16 cellular contexts compared by ENCODE assay signal in genomic region chr1:182340233-182341058, GRCh38. TPM values are rescaled to one million over a fixed set of nuclear protein-coding genes. Genes with fewer than 3 reads are reported as not detected.
DNase-seq lines count a peak whose midpoint lies in the region; ATAC-seq and TF ChIP-seq lines count a peak whose summit lies in the region.
"Had no signal": no experiment of that assay in that cellular context is flagged by ENCODE, and none has a peak within 500 bp of the region (broad histone marks: within the 10 kb centered on the region; RNA-seq: fewer than 3 reads in every experiment).

No MANE protein-coding gene starts in this region.

- TF ChIP-seq CTCF in heart right ventricle (IDR thresholded peaks at IDR 0.05), result no peak
- no peak for TF ChIP-seq CTCF in CD8-positive, alpha-beta T cell (IDR thresholded peaks at IDR 0.05)
- TF ChIP-seq CTCF in colonic mucosa (IDR thresholded peaks at IDR 0.05), result no peak
- no peak for TF ChIP-seq CTCF in foreskin keratinocyte (conservative IDR thresholded peaks at IDR 0.05)

- peaks cover 6% of the 10 kb centered on the region for H3K4me1 Mint-ChIP-seq in stimulated activated memory B cell treated with anti-CD40 and anti-IgM and Interleukin-4, amounts not matched to agents 10 μg/mL and 1 μg/mL and 100 μg/mL, for 72 hours
- H3K4me1 Mint-ChIP-seq in CD8-positive, alpha-beta T cell (ENCODE audit: low read depth), result no peaks in the 10 kb centered on the region
- H3K4me1 Mint-ChIP-seq: stimulated activated naive CD8-positive, alpha-beta T cell treated with anti-CD3 and anti-CD28 coated beads, Interleukin-15, amount 100 ng/mL, for 72 hours had no signal

- intact Hi-C loops in heart right ventricle (cut with DNase I) (no loop called here), colonic mucosa (cut with DNase I) (no loop called here)
- intact Hi-C loops in CD8-positive, alpha-beta T cell (cut with DNase I, micrococcal nuclease), result no loop called here

- POLR2A ChIA-PET in CD8-positive, alpha-beta T cell (lab: Charles Lee), result no interaction called here

- H3K27me3 Mint-ChIP-seq in stimulated activated memory B cell treated with anti-CD40 and anti-IgM and Interleukin-4, amounts not matched to agents 10 μg/mL and 1 μg/mL and 100 μg/mL, for 72 hours, result peaks cover 26% of the 10 kb centered on the region
- no peaks in the 10 kb centered on the region for H3K27me3 Mint-ChIP-seq in CD8-positive, alpha-beta T cell (ENCODE audit: low read depth)

- CTCF ChIA-PET in CD8-positive, alpha-beta T cell (lab: Charles Lee), result interaction anchor here (1.2 to 1.3 kb wide), 2 partner anchors 12 to 156 kb away, joined by 3 read pairs; no protein-coding TSS in a partner anchor

- H3K9me3 ChIP-seq in heart right ventricle (no peaks in the 10 kb centered on the region), colonic mucosa (no peaks in the 10 kb centered on the region)
- no peaks in the 10 kb centered on the region for H3K9me3 ChIP-seq in CD8-positive, alpha-beta T cell (ENCODE audit: low read length)

- no peak overlapping the region for H3K9ac ChIP-seq in colonic mucosa (ENCODE audit: low read depth in 2 of 2, low read length in 2 of 2)

- H3K9me3 Mint-ChIP-seq in stimulated activated memory B cell treated with anti-CD40 and anti-IgM and Interleukin-4, amounts not matched to agents 10 μg/mL and 1 μg/mL and 100 μg/mL, for 72 hours, result no peaks in the 10 kb centered on the region
- H3K9me3 Mint-ChIP-seq in CD8-positive, alpha-beta T cell, result no peaks in the 10 kb centered on the region
- H3K9me3 Mint-ChIP-seq: stimulated activated naive CD8-positive, alpha-beta T cell treated with anti-CD3 and anti-CD28 coated beads, Interleukin-15, amount 100 ng/mL, for 72 hours; T-helper 1 cell treated with Interleukin-12 subunit alpha and Interleukin-12 subunit beta and Interleukin-4 antibody, amounts not matched to agents 30 μg/mL and 1 μg/mL, for 36 hours had no signal

- peaks cover 3 to 15% (median 9%) of the 10 kb centered on the region in 9 donors for H3K4me1 ChIP-seq in heart right ventricle
- no peaks in the 10 kb centered on the region for H3K4me1 ChIP-seq in CD8-positive, alpha-beta T cell (ENCODE audit: insufficient read depth, low read length)
- H3K4me1 ChIP-seq in colonic mucosa, result no peaks in the 10 kb centered on the region
- no peaks in the 10 kb centered on the region for H3K4me1 ChIP-seq in foreskin keratinocyte

- H3K4me3 Mint-ChIP-seq in stimulated activated memory B cell treated with anti-CD40 and anti-IgM and Interleukin-4, amounts not matched to agents 10 μg/mL and 1 μg/mL and 100 μg/mL, for 72 hours, result no peak overlapping the region
- no peak overlapping the region for H3K4me3 Mint-ChIP-seq in CD8-positive, alpha-beta T cell
- H3K4me3 Mint-ChIP-seq: stimulated activated naive CD8-positive, alpha-beta T cell treated with anti-CD3 and anti-CD28 coated beads, Interleukin-15, amount 100 ng/mL, for 72 hours; T-helper 1 cell treated with Interleukin-12 subunit alpha and Interleukin-12 subunit beta and Interleukin-4 antibody, amounts not matched to agents 30 μg/mL and 1 μg/mL, for 36 hours had no signal

- no peak overlapping the region for H3K27ac Mint-ChIP-seq in stimulated activated memory B cell treated with anti-CD40 and anti-IgM and Interleukin-4, amounts not matched to agents 10 μg/mL and 1 μg/mL and 100 μg/mL, for 72 hours
- H3K27ac Mint-ChIP-seq in CD8-positive, alpha-beta T cell, result no peak overlapping the region
- H3K27ac Mint-ChIP-seq: T-helper 1 cell treated with Interleukin-12 subunit alpha and Interleukin-12 subunit beta and Interleukin-4 antibody, amounts not matched to agents 30 μg/mL and 1 μg/mL, for 36 hours had no signal

- WGBS in heart right ventricle, 2 donors, result 84 to 85% methylated on average over 10 of the region's 10 CpGs

- H3K4me3 ChIP-seq in heart right ventricle (no peak overlapping the region), colonic mucosa (no peak overlapping the region)
- no peak overlapping the region for H3K4me3 ChIP-seq in CD8-positive, alpha-beta T cell (ENCODE audit: low read depth, low read length)

- no peaks in the 10 kb centered on the region for H3K36me3 Mint-ChIP-seq in stimulated activated memory B cell treated with anti-CD40 and anti-IgM and Interleukin-4, amounts not matched to agents 10 μg/mL and 1 μg/mL and 100 μg/mL, for 72 hours
- H3K36me3 Mint-ChIP-seq in CD8-positive, alpha-beta T cell, result no peaks in the 10 kb centered on the region

- H3K27me3 ChIP-seq in heart right ventricle, result no peaks in the 10 kb centered on the region
- H3K27me3 ChIP-seq in CD8-positive, alpha-beta T cell (ENCODE audit: insufficient read depth, low read length), result no peaks in the 10 kb centered on the region
- H3K27me3 ChIP-seq in colonic mucosa, result no peaks in the 10 kb centered on the region
- peaks cover 3% of the 10 kb centered on the region for H3K27me3 ChIP-seq in foreskin keratinocyte

- ATAC-seq in heart right ventricle (peak in 5 of 8 donors; percentile 26 to 61 (median 35)), foreskin keratinocyte (no peak)
- peak; percentile 37 for ATAC-seq in stimulated activated memory B cell treated with anti-CD40 and anti-IgM and Interleukin-4, amounts not matched to agents 10 μg/mL and 1 μg/mL and 100 μg/mL, for 72 hours
- ATAC-seq in CD8-positive, alpha-beta T cell, result no peak
- ATAC-seq: Panc1; stimulated activated naive CD8-positive, alpha-beta T cell treated with anti-CD3 and anti-CD28 coated beads, Interleukin-15, amount 100 ng/mL, for 72 hours had no signal

- DNase-seq in ELR (ENCODE audit: low read depth) (peak; percentile 72), T1000 (lab: John Stamatoyannopoulos, UW) (peak; percentile 74), heart right ventricle (peak in 1 of 2 donors; percentile 18), ecto neural progenitor cell (ENCODE audit: low spot score) (no peak), colonic mucosa (no peak), foreskin keratinocyte (no peak)
- no peak for DNase-seq in CD8-positive, alpha-beta T cell
- DNase-seq: activated CD4-positive, alpha-beta T cell treated with anti-CD3 and anti-CD28 coated beads, Interleukin-2, amount 50 U/mL, for 4 hours; Calu3; midbrain; MV-4-11; NCI-H226; stimulated activated naive CD8-positive, alpha-beta T cell treated with anti-CD3 and anti-CD28 coated beads, Interleukin-15, amount 100 ng/mL, for 72 hours had no signal

- H3K27ac ChIP-seq in heart right ventricle (no peak overlapping the region), colonic mucosa (no peak overlapping the region), foreskin keratinocyte (no peak overlapping the region)
- no peak overlapping the region for H3K27ac ChIP-seq in CD8-positive, alpha-beta T cell (ENCODE audit: low read depth, low read length)

- no peaks in the 10 kb centered on the region for H3K36me3 ChIP-seq in heart right ventricle
- no peaks in the 10 kb centered on the region for H3K36me3 ChIP-seq in CD8-positive, alpha-beta T cell (ENCODE audit: insufficient read depth, low read length)
- H3K36me3 ChIP-seq in colonic mucosa, result no peaks in the 10 kb centered on the region

RNA-seq across cellular contexts. Expression of gene GLUL, which starts 51.1 kb away (rescaled TPM):
- total RNA-seq in heart right ventricle, result 100 to 1,000 TPM; 248 to 589 (median 409) TPM
- 100 to 1,000 TPM; 131 to 787 TPM for polyA plus RNA-seq in heart right ventricle
- 10 to 100 TPM; 27.3 to 29.7 TPM for total RNA-seq in CD8-positive, alpha-beta T cell
- total RNA-seq in colonic mucosa, result 100 to 1,000 TPM; 343 to 428 TPM
- 525 and 901 TPM in 2 replicates for total RNA-seq in foreskin keratinocyte
- polyA plus RNA-seq in foreskin keratinocyte, result 132 and 282 TPM in 2 replicates

Comparison
In these comparisons a context has a peak if more than half of its experiments do, and no peak if none do; other contexts are left out.
1. DNase-seq: peak in ELR (single experiment) and T1000 (single experiment); none in ecto neural progenitor cell (single experiment), CD8-positive, alpha-beta T cell (0 of 7), colonic mucosa (single experiment) and foreskin keratinocyte (0 of 2).
2. ATAC-seq: peak in heart right ventricle (5 of 8) and stimulated activated memory B cell treated with anti-CD40 and anti-IgM and Interleukin-4, amounts not matched to agents 10 μg/mL and 1 μg/mL and 100 μg/mL, for 72 hours (single experiment); none in CD8-positive, alpha-beta T cell (single experiment) and foreskin keratinocyte (single experiment).
3. RNA of gene GLUL, which starts 51.1 kb away (total RNA-seq): 525 to 901 TPM in foreskin keratinocyte, 343 to 428 TPM in colonic mucosa and 248 to 589 TPM in heart right ventricle; 27.3 to 29.7 TPM in CD8-positive, alpha-beta T cell; every median in the first group is over 4 times any median in the second.